ENCODE assay signal across 23 cellular contexts in the genomic region with DNA sequence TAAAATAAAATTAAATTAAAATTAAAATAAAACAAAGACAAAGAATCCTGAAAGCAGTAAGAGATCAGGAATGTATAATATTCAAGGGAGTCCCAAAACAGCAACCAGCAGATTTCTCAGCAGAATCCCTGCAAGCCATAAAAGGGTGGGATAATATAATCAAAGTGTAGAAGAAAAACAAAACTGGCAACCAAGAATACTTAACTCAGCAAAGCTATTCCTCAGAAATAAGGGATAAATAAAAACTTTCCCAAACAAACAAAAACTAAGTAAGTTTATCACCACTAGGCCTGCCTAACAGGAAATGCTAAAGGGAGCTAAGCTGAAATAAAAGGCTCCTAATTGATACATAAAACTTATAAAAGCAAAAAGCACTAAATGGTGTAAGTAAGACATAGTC. TPM values are rescaled to one million over a fixed set of nuclear protein-coding genes. Genes with fewer than 3 reads are reported as not detected.
"Had no signal": no experiment of that assay in that cellular context is flagged by ENCODE, and none has a peak within 500 bp of the region (broad histone marks: within the 10 kb centered on the region; RNA-seq: fewer than 3 reads in every experiment).

No MANE protein-coding gene starts in this region.

- H3K27me3 ChIP-seq: colonic mucosa, esophagus squamous epithelium, gastrocnemius medialis, heart right ventricle, left lung had no signal

- H3K4me1 ChIP-seq: colonic mucosa, gastrocnemius medialis, left lung, lower lobe of right lung had no signal

- H3K36me3 ChIP-seq: colonic mucosa, esophagus squamous epithelium, gastrocnemius medialis, heart right ventricle, left lung, lower lobe of right lung had no signal

- ATAC-seq: effector memory CD8-positive, alpha-beta T cell; esophagus mucosa; gastrocnemius medialis; heart right ventricle; left cardiac atrium; left lung; left ventricle myocardium superior; lower lobe of right lung; naive thymus-derived CD4-positive, alpha-beta T cell had no signal

- H3K4me3 Mint-ChIP-seq: dendritic cell treated with granulocyte-macrophage colony-stimulating factor and Interleukin-4, amounts not matched to agents 40 ng/mL and 50 ng/mL, for 4 days; effector memory CD8-positive, alpha-beta T cell; endodermal cell; naive thymus-derived CD4-positive, alpha-beta T cell had no signal

- DNase-seq: colonic mucosa; cortex of kidney; effector CD8-positive, alpha-beta T cell; effector memory CD8-positive, alpha-beta T cell; endodermal cell; erythroblast; esophagus squamous epithelium; foreskin fibroblast; foreskin melanocyte; gastrocnemius medialis; glutamatergic neuron; head of caudate nucleus; heart right ventricle; hippocampal formation; left cardiac atrium; left lung; left ventricle myocardium superior; lower lobe of right lung; mesendoderm; midbrain; naive thymus-derived CD4-positive, alpha-beta T cell had no signal

- H3K4me3 ChIP-seq: colonic mucosa, esophagus squamous epithelium, gastrocnemius medialis, heart right ventricle, left lung, lower lobe of right lung had no signal

- H3K9me3 ChIP-seq: colonic mucosa, gastrocnemius medialis had no signal

- H3K27ac Mint-ChIP-seq: dendritic cell treated with granulocyte-macrophage colony-stimulating factor and Interleukin-4, amounts not matched to agents 40 ng/mL and 50 ng/mL, for 4 days; effector memory CD8-positive, alpha-beta T cell; endodermal cell; naive thymus-derived CD4-positive, alpha-beta T cell had no signal

- H3K27me3 Mint-ChIP-seq: dendritic cell treated with granulocyte-macrophage colony-stimulating factor and Interleukin-4, amounts not matched to agents 40 ng/mL and 50 ng/mL, for 4 days; effector memory CD8-positive, alpha-beta T cell had no signal

- H3K4me1 Mint-ChIP-seq: endodermal cell had no signal

RNA-seq across cellular contexts. Expression of gene THBS1, which starts 29.8 kb away (rescaled TPM):
- polyA plus RNA-seq: naive thymus-derived CD4-positive, alpha-beta T cell had no signal
